In genomic region chrX:149682031-149682430, GRCh38 we compare ENCODE assay signal across 29 cellular contexts. TPM values are rescaled to one million over a fixed set of nuclear protein-coding genes. Genes with fewer than 3 reads are reported as not detected.
"Had no signal": no experiment of that assay in that cellular context is flagged by ENCODE, and none has a peak within 500 bp of the region (broad histone marks: within the 10 kb centered on the region; RNA-seq: fewer than 3 reads in every experiment).

No MANE protein-coding gene starts in this region.

- DNase-seq: activated CD4-positive, alpha-beta memory T cell treated with anti-CD3 and anti-CD28 coated beads for 36 hours; activated CD4-positive, alpha-beta T cell treated with anti-CD3 and anti-CD28 coated beads for 48 hours; activated effector memory CD4-positive, alpha-beta T cell treated with Interleukin-2 at 50 U/mL for 16 hours; activated naive CD4-positive, alpha-beta T cell treated with anti-CD3 and anti-CD28 coated beads, Interleukin-2, amount 10 ng/mL, durations not matched to agents 7 days and 5 days; activated T-cell treated with anti-CD3 and anti-CD28 coated beads, Interleukin-2, amount 50 U/mL, for 72 hours; amygdala; cortex of kidney; foreskin fibroblast; immature natural killer cell; kidney glomerular epithelial cell; left lung; naive thymus-derived CD8-positive, alpha-beta T cell; retina; spleen; stimulated activated CD4-positive, alpha-beta T cell treated with anti-CD3 and anti-CD28 coated beads, Interleukin-4, amount 100 ng/mL, for 1 hour; stimulated activated naive CD8-positive, alpha-beta T cell treated with anti-CD3 and anti-CD28 coated beads, Interleukin-15, Interleukin-2, amounts not matched to agents 100 U/mL and 50 U/mL, for 24 hours; SW 1271; T-helper 17 cell; thyroid gland; upper lobe of right lung had no signal

- H3K4me3 ChIP-seq: cardiac muscle cell, left lung, spleen, thyroid gland, upper lobe of right lung had no signal

- H3K27me3 Mint-ChIP-seq: activated CD4-positive, alpha-beta memory T cell treated with anti-CD3 and anti-CD28 coated beads for 36 hours had no signal

- H3K4me1 ChIP-seq: left lung, spleen, thyroid gland, upper lobe of right lung had no signal

- H3K9me3 ChIP-seq: left lung, spleen, thyroid gland, upper lobe of right lung had no signal

- H3K36me3 ChIP-seq: cardiac muscle cell, left lung, spleen, thyroid gland, upper lobe of right lung had no signal

- H3K27ac Mint-ChIP-seq: activated CD4-positive, alpha-beta memory T cell treated with anti-CD3 and anti-CD28 coated beads for 36 hours; activated naive CD4-positive, alpha-beta T cell treated with anti-CD3 and anti-CD28 coated beads, Interleukin-2, amount 10 ng/mL, durations not matched to agents 7 days and 5 days; activated T-cell treated with anti-CD3 and anti-CD28 coated beads, Interleukin-2, amount 50 U/mL, for 72 hours; immature natural killer cell; mesothelial cell of epicardium; naive thymus-derived CD8-positive, alpha-beta T cell; T-helper 17 cell had no signal

- H3K4me3 Mint-ChIP-seq: activated CD4-positive, alpha-beta memory T cell treated with anti-CD3 and anti-CD28 coated beads for 36 hours; activated naive CD4-positive, alpha-beta T cell treated with anti-CD3 and anti-CD28 coated beads, Interleukin-2, amount 10 ng/mL, durations not matched to agents 7 days and 5 days; activated T-cell treated with anti-CD3 and anti-CD28 coated beads, Interleukin-2, amount 50 U/mL, for 72 hours; immature natural killer cell; mesothelial cell of epicardium; naive thymus-derived CD8-positive, alpha-beta T cell; T-helper 17 cell had no signal

- H3K27ac ChIP-seq: cardiac muscle cell, left lung, spleen, thyroid gland, upper lobe of right lung had no signal

- H3K36me3 Mint-ChIP-seq: activated CD4-positive, alpha-beta memory T cell treated with anti-CD3 and anti-CD28 coated beads for 36 hours; activated naive CD4-positive, alpha-beta T cell treated with anti-CD3 and anti-CD28 coated beads, Interleukin-2, amount 10 ng/mL, durations not matched to agents 7 days and 5 days; immature natural killer cell; mesothelial cell of epicardium; naive thymus-derived CD8-positive, alpha-beta T cell had no signal

- H3K9me3 Mint-ChIP-seq: activated CD4-positive, alpha-beta memory T cell treated with anti-CD3 and anti-CD28 coated beads for 36 hours; activated naive CD4-positive, alpha-beta T cell treated with anti-CD3 and anti-CD28 coated beads, Interleukin-2, amount 10 ng/mL, durations not matched to agents 7 days and 5 days; activated T-cell treated with anti-CD3 and anti-CD28 coated beads, Interleukin-2, amount 50 U/mL, for 72 hours; immature natural killer cell; naive thymus-derived CD8-positive, alpha-beta T cell had no signal

- H3K27me3 ChIP-seq: cardiac muscle cell, left lung, spleen, thyroid gland, upper lobe of right lung had no signal

- H3K4me1 Mint-ChIP-seq: activated naive CD4-positive, alpha-beta T cell treated with anti-CD3 and anti-CD28 coated beads, Interleukin-2, amount 10 ng/mL, durations not matched to agents 7 days and 5 days; immature natural killer cell; naive thymus-derived CD8-positive, alpha-beta T cell had no signal

- ATAC-seq: activated T-cell treated with anti-CD3 and anti-CD28 coated beads, Interleukin-2, amount 50 U/mL, for 72 hours; left lung; naive thymus-derived CD8-positive, alpha-beta T cell; stimulated activated naive CD8-positive, alpha-beta T cell treated with anti-CD3 and anti-CD28 coated beads, Interleukin-15, Interleukin-2, amounts not matched to agents 100 U/mL and 50 U/mL, for 24 hours; T-helper 17 cell; upper lobe of right lung had no signal

RNA-seq across cellular contexts. Expression of gene MAGEA11, which starts 29.8 kb away (rescaled TPM):
- total RNA-seq: activated CD4-positive, alpha-beta memory T cell treated with anti-CD3 and anti-CD28 coated beads for 36 hours; activated T-cell treated with anti-CD3 and anti-CD28 coated beads, Interleukin-2, amount 50 U/mL, for 72 hours; cardiac muscle cell; cerebellum; epithelial cell of proximal tubule; fibroblast of lung; left lung; lung microvascular endothelial cell; mesothelial cell of epicardium; naive thymus-derived CD8-positive, alpha-beta T cell; osteoblast; progenitor cell of endocrine pancreas; spleen; subcutaneous adipose tissue; T-helper 17 cell; thyroid gland; upper lobe of right lung had no signal
